ENCODE assay signal across 22 cellular contexts in genomic region chr1:161171696-161172095, GRCh38. TPM values are rescaled to one million over a fixed set of nuclear protein-coding genes. Genes with fewer than 3 reads are reported as not detected.
DNase-seq lines count a peak whose midpoint lies in the region; ATAC-seq, FAIRE-seq and TF ChIP-seq lines count a peak whose summit lies in the region.
"Had no signal": no experiment of that assay in that cellular context is flagged by ENCODE, and none has a peak within 500 bp of the region (broad histone marks: within the 10 kb centered on the region; RNA-seq: fewer than 3 reads in every experiment).

No MANE protein-coding gene starts in this region.

- TF ChIP-seq CTCF in HepG2 (CRISPR knock-in tag; IDR thresholded peaks at IDR 0.05) (no peak), right lobe of liver (IDR thresholded peaks at IDR 0.05) (no peak), gastrocnemius medialis (IDR thresholded peaks at IDR 0.05 in 4 of 5, conservative IDR thresholded peaks at IDR 0.05 in 1 of 5) (no peak)

- TF ChIP-seq EP300 in HepG2 (IDR thresholded peaks at IDR 0.05; ENCODE audit: low read depth in 2 of 2, low read length in 2 of 2) (no peak), HepG2 (CRISPR knock-in tag; IDR thresholded peaks at IDR 0.05; ENCODE audit: borderline replicate concordance) (no peak)

- H3K9ac ChIP-seq in HepG2 (ENCODE audit: insufficient read depth, low read depth, low read length): no peak overlapping the region

- H3K36me3 ChIP-seq in HepG2 (replicated peaks in 1 of 2; ENCODE audit: control insufficient read depth in 1 of 2, insufficient read depth in 2 of 2, low read length in 2 of 2) (peaks cover 11 to 43% of the 10 kb centered on the region in 2 experiments), right lobe of liver (peaks cover 0 to 40% (median 14%) of the 10 kb centered on the region in 4 donors), gastrocnemius medialis (peaks cover 5 to 67% of the 10 kb centered on the region in 2 donors)
- H3K36me3 ChIP-seq: uterus had no signal

- H4K20me1 ChIP-seq in HepG2 (ENCODE audit: insufficient read depth, low read length): no peaks in the 10 kb centered on the region

- no peak for TF ChIP-seq RAD21 in HepG2 (CRISPR knock-in tag; IDR thresholded peaks at IDR 0.05)

- TF ChIP-seq POLR2A in HepG2 (IDR thresholded peaks at IDR 0.05; ENCODE audit: insufficient read depth in 1 of 2, low read depth in 2 of 2, low read length in 2 of 2) (no peak), right lobe of liver (IDR thresholded peaks at IDR 0.05) (no peak), erythroblast (IDR thresholded peaks at IDR 0.05; ENCODE audit: low read length) (peak; percentile 6), gastrocnemius medialis (IDR thresholded peaks at IDR 0.05) (no peak)

- BruUV-seq in HepG2 (replicated peaks; lab: Mats Ljungman, UMichigan): no TSS peak

- H3K4me1 ChIP-seq in HepG2 (ENCODE audit: insufficient read depth, low read length) (peaks cover 21% of the 10 kb centered on the region), right lobe of liver (peaks cover 0 to 15% (median 7%) of the 10 kb centered on the region in 4 donors), gastrocnemius medialis (peaks cover 25 to 29% of the 10 kb centered on the region in 2 donors)

- CTCF ChIA-PET in HepG2 (lab: Yijun Ruan, JAX; ENCODE audit: low intra/inter-chr PET ratio, low total read pairs): no interaction called here

- in situ Hi-C loops in HepG2 (cut with HindIII; ENCODE audit: extremely low pct_ligation_motif_present, low pct_unique_long_range_greater_than_20kb): no loop called here
- in situ Hi-C loops in gastrocnemius medialis (cut with MboI; ENCODE audit: low sequenced_read_pairs in 4 of 4): loop anchor here in 1 of 4 donors (10.0 kb wide), 1 partner anchor 53 kb away; the partner anchor contains the start of genes APOA2 and TOMM40L

- no peak for FAIRE-seq in HepG2 (lab: Jason Lieb, UNC)
- FAIRE-seq: GM12891 had no signal

- H3K4me3 ChIP-seq in HepG2 (replicated peaks in 1 of 3; ENCODE audit: insufficient read depth in 1 of 3, low read depth in 2 of 3, low read length in 3 of 3) (no peak overlapping the region), right lobe of liver (no peak overlapping the region), gastrocnemius medialis (no peak overlapping the region)
- H3K4me3 ChIP-seq: Peyer's patch, uterus had no signal

- no peaks in the 10 kb centered on the region for H3K27me3 ChIP-seq in HepG2 (ENCODE audit: control insufficient read depth in 1 of 2, insufficient read depth in 2 of 2, low read length in 2 of 2)
- H3K27me3 ChIP-seq in right lobe of liver: no peaks in the 10 kb centered on the region
- no peaks in the 10 kb centered on the region for H3K27me3 ChIP-seq in gastrocnemius medialis
- H3K27me3 ChIP-seq: Peyer's patch, uterus had no signal

- no peak overlapping the region for H3K4me2 ChIP-seq in HepG2 (ENCODE audit: low read depth, low read length)

- peaks cover 7% of the 10 kb centered on the region for H3K79me2 ChIP-seq in HepG2 (ENCODE audit: insufficient read depth, low read length)

- intact Hi-C loops in HepG2 (cut with micrococcal nuclease; ENCODE audit: unreplicated experiment) (no loop called here), right lobe of liver (cut with DNase I) (no loop called here), gastrocnemius medialis (cut with DNase I; ENCODE audit: low total_unique reads) (no loop called here)

- no peak overlapping the region for H3K27ac ChIP-seq in HepG2 (ENCODE audit: extremely low read length, insufficient read depth, low read length)
- no peak overlapping the region for H3K27ac ChIP-seq in right lobe of liver
- peak overlapping the region in 3 of 4 donors; percentile 43 to 62 (median 57) for H3K27ac ChIP-seq in gastrocnemius medialis
- H3K27ac ChIP-seq: HL-60 had no signal

- H3K9me3 ChIP-seq in HepG2 (ENCODE audit: low read length) (no peaks in the 10 kb centered on the region), right lobe of liver (no peaks in the 10 kb centered on the region), gastrocnemius medialis (no peaks in the 10 kb centered on the region)
- H3K9me3 ChIP-seq: Peyer's patch, uterus had no signal

- DNase-seq in HepG2 (ENCODE audit: low spot score) (no peak), right lobe of liver (no peak), erythroblast (lab: John Stamatoyannopoulos, UW) (no peak), gastrocnemius medialis (no peak), NCI-H1930 (lab: John Stamatoyannopoulos, UW) (no peak)
- no peak for DNase-seq in activated CD8-positive, alpha-beta memory T cell treated with anti-CD3 and anti-CD28 coated beads, Interleukin-2, amount 50 U/mL, for 48 hours
- DNase-seq: activated CD8-positive, alpha-beta T cell treated with anti-CD3 and anti-CD28 coated beads, Interleukin-2, amount 10 ng/mL, durations not matched to agents 7 days and 5 days; activated naive CD4-positive, alpha-beta T cell treated with anti-CD3 and anti-CD28 coated beads, Interleukin-2, amount 10 ng/mL, durations not matched to agents 7 days and 5 days; activated T-cell treated with anti-CD3 and anti-CD28 coated beads, Interleukin-2, amount 50 U/mL, for 4 hours; C1 segment of cervical spinal cord; hypothalamus; NCI-H1048; NCI-H1694 treated with DMSO at 0.1 percent for 48 hours; NCI-H524 treated with DMSO at 0.1 percent for 48 hours; nephron progenitor cell; Peyer's patch; uterus had no signal

- ATAC-seq in HepG2 (no peak), right lobe of liver (no peak), gastrocnemius medialis (no peak), GM19035 (IDR thresholded peaks at IDR 0.05; ENCODE audit: unreplicated experiment) (no peak)
- ATAC-seq: activated CD8-positive, alpha-beta T cell treated with anti-CD3 and anti-CD28 coated beads, Interleukin-2, amount 10 ng/mL, durations not matched to agents 7 days and 5 days; activated T-cell treated with anti-CD3 and anti-CD28 coated beads, Interleukin-2, amount 50 U/mL, for 4 hours; sciatic nerve had no signal

- 96% methylated on average over 11 of the region's 12 CpGs for WGBS in HepG2 (ENCODE audit: low lambda C conversion rate)
- 76% methylated on average over 5 of the region's 12 CpGs for WGBS in right lobe of liver (ENCODE audit: insufficient coverage, low coverage, low lambda C conversion rate, missing lambda C conversion rate)

- POLR2A ChIA-PET in HepG2 (lab: Yijun Ruan, JAX): no interaction called here

- no peak overlapping the region for H2AFZ ChIP-seq in HepG2 (ENCODE audit: low read length)

RNA-seq across cellular contexts. Expression of gene PPOX, which starts 5.5 kb away (rescaled TPM):
- total RNA-seq in HepG2 (2016; rRNA removed; fragmentation: Illumina TruSeq; extraction: Trizol): 13.0 and 15.5 TPM in 2 replicates
- 3.1 and 3.7 TPM in 2 replicates for total RNA-seq in HepG2 (2016; cell fraction: cytosol; rRNA removed; fragmentation: Illumina TruSeq; extraction: Trizol; ENCODE audit: low read depth)
- total RNA-seq in HepG2 (2016; cell fraction: insoluble cytoplasmic fraction; rRNA removed; fragmentation: Illumina TruSeq; extraction: Trizol): 12.8 and 14.3 TPM in 2 replicates
- 3.1 and 5.2 TPM in 2 replicates for total RNA-seq in HepG2 (2016; cell fraction: membrane; rRNA removed; fragmentation: Illumina TruSeq; extraction: Trizol)
- total RNA-seq in HepG2 (2016; cell fraction: nucleus; rRNA removed; fragmentation: Illumina TruSeq; extraction: Trizol): 13.9 and 14.4 TPM in 2 replicates
- polyA plus RNA-seq in HepG2 (2011; rRNA removed): 25.2 and 27.7 TPM in 2 replicates
- 10.4 and 16.6 TPM in 2 replicates for polyA plus RNA-seq in HepG2 (2011; cell fraction: cytosol; rRNA removed)
- polyA plus RNA-seq in HepG2 (2011; cell fraction: nucleus; rRNA removed): 73.0 and 77.7 TPM in 2 replicates
- 11.1 and 11.9 TPM in 2 replicates for polyA plus RNA-seq in HepG2 (2012)
- polyA plus RNA-seq in HepG2 (2016; cell fraction: cytosol; fragmentation: Illumina TruSeq; extraction: Trizol; ENCODE audit: low read depth): 1.2 and 1.9 TPM in 2 replicates
- polyA plus RNA-seq in HepG2 (2016; cell fraction: insoluble cytoplasmic fraction; fragmentation: Illumina TruSeq; extraction: Trizol; ENCODE audit: low read depth): 7.2 and 7.7 TPM in 2 replicates
- polyA plus RNA-seq in HepG2 (2016; cell fraction: membrane; fragmentation: Illumina TruSeq; extraction: Trizol; ENCODE audit: low read depth): 1.7 and 4.1 TPM in 2 replicates
- polyA plus RNA-seq in HepG2 (2016; cell fraction: nucleus; fragmentation: Illumina TruSeq; extraction: Trizol; ENCODE audit: insufficient read depth, low read depth): 32.1 and 34.2 TPM in 2 replicates
- polyA minus RNA-seq in HepG2 (2011; rRNA and poly(A)+ RNA removed; ENCODE audit: low replicate concordance): 26.5 and 36.9 TPM in 2 replicates
- polyA minus RNA-seq in HepG2 (2011; cell fraction: cytosol; rRNA and poly(A)+ RNA removed): 4.8 and 8.6 TPM in 2 replicates
- 17.8 and 19.4 TPM in 2 replicates for polyA minus RNA-seq in HepG2 (2011; cell fraction: nucleus; rRNA and poly(A)+ RNA removed)
- total RNA-seq in right lobe of liver: 10 to 100 TPM in 1 of 6 experiments, 1 to 10 TPM in 5; 7.6 to 14.3 (median 9.5) TPM
- 10 to 100 TPM in 2 of 4 donors, 1 to 10 TPM in 2; 4.0 to 14.7 (median 7.3) TPM for total RNA-seq in gastrocnemius medialis

RNA-seq across cellular contexts. Expression of gene B4GALT3, which starts 5.6 kb away (rescaled TPM):
- total RNA-seq in HepG2 (2016; rRNA removed; fragmentation: Illumina TruSeq; extraction: Trizol) (26.7 and 35.6 TPM in 2 replicates), right lobe of liver (10 to 100 TPM; 10.9 to 21.1 (median 13.1) TPM), gastrocnemius medialis (10 to 100 TPM; 35.5 to 47.7 (median 43.7) TPM)
- total RNA-seq in HepG2 (2016; cell fraction: cytosol; rRNA removed; fragmentation: Illumina TruSeq; extraction: Trizol; ENCODE audit: low read depth): 39.7 and 51.0 TPM in 2 replicates
- total RNA-seq in HepG2 (2016; cell fraction: insoluble cytoplasmic fraction; rRNA removed; fragmentation: Illumina TruSeq; extraction: Trizol): 25.1 and 39.5 TPM in 2 replicates
- 75.0 and 83.4 TPM in 2 replicates for total RNA-seq in HepG2 (2016; cell fraction: membrane; rRNA removed; fragmentation: Illumina TruSeq; extraction: Trizol)
- 20.7 and 25.9 TPM in 2 replicates for total RNA-seq in HepG2 (2016; cell fraction: nucleus; rRNA removed; fragmentation: Illumina TruSeq; extraction: Trizol)
- polyA plus RNA-seq in HepG2 (2011; rRNA removed): 40.4 and 45.0 TPM in 2 replicates
- polyA plus RNA-seq in HepG2 (2011; cell fraction: cytosol; rRNA removed): 39.3 and 49.3 TPM in 2 replicates
- 59.7 and 62.7 TPM in 2 replicates for polyA plus RNA-seq in HepG2 (2011; cell fraction: nucleus; rRNA removed)
- polyA plus RNA-seq in HepG2 (2012): 32.3 and 39.7 TPM in 2 replicates
- 63.3 and 71.3 TPM in 2 replicates for polyA plus RNA-seq in HepG2 (2016; cell fraction: cytosol; fragmentation: Illumina TruSeq; extraction: Trizol; ENCODE audit: low read depth)
- polyA plus RNA-seq in HepG2 (2016; cell fraction: insoluble cytoplasmic fraction; fragmentation: Illumina TruSeq; extraction: Trizol; ENCODE audit: low read depth): 30.8 and 33.0 TPM in 2 replicates
- 80.0 and 82.5 TPM in 2 replicates for polyA plus RNA-seq in HepG2 (2016; cell fraction: membrane; fragmentation: Illumina TruSeq; extraction: Trizol; ENCODE audit: low read depth)
- polyA plus RNA-seq in HepG2 (2016; cell fraction: nucleus; fragmentation: Illumina TruSeq; extraction: Trizol; ENCODE audit: insufficient read depth, low read depth): 46.9 and 48.9 TPM in 2 replicates
- polyA minus RNA-seq in HepG2 (2011; rRNA and poly(A)+ RNA removed; ENCODE audit: low replicate concordance): 34.0 and 38.8 TPM in 2 replicates
- polyA minus RNA-seq in HepG2 (2011; cell fraction: cytosol; rRNA and poly(A)+ RNA removed): 15.9 and 20.7 TPM in 2 replicates
- polyA minus RNA-seq in HepG2 (2011; cell fraction: nucleus; rRNA and poly(A)+ RNA removed): 11.6 and 17.4 TPM in 2 replicates

RNA-seq across cellular contexts. Expression of gene USP21, which starts 12.4 kb away (rescaled TPM):
- total RNA-seq in HepG2 (2016; rRNA removed; fragmentation: Illumina TruSeq; extraction: Trizol) (7.4 and 10.1 TPM in 2 replicates), right lobe of liver (10 to 100 TPM in 1 of 6 experiments, 1 to 10 TPM in 5; 6.9 to 11.1 (median 8.8) TPM), gastrocnemius medialis (10 to 100 TPM; 16.5 to 20.8 (median 18.0) TPM)
- 8.6 and 9.8 TPM in 2 replicates for total RNA-seq in HepG2 (2016; cell fraction: cytosol; rRNA removed; fragmentation: Illumina TruSeq; extraction: Trizol; ENCODE audit: low read depth)
- 6.5 and 10.5 TPM in 2 replicates for total RNA-seq in HepG2 (2016; cell fraction: insoluble cytoplasmic fraction; rRNA removed; fragmentation: Illumina TruSeq; extraction: Trizol)
- 17.0 and 23.7 TPM in 2 replicates for total RNA-seq in HepG2 (2016; cell fraction: membrane; rRNA removed; fragmentation: Illumina TruSeq; extraction: Trizol)
- total RNA-seq in HepG2 (2016; cell fraction: nucleus; rRNA removed; fragmentation: Illumina TruSeq; extraction: Trizol): 17.3 and 17.6 TPM in 2 replicates
- 31.0 and 33.1 TPM in 2 replicates for polyA plus RNA-seq in HepG2 (2011; rRNA removed)
- polyA plus RNA-seq in HepG2 (2011; cell fraction: cytosol; rRNA removed): 14.0 and 19.2 TPM in 2 replicates
- 157 and 234 TPM in 2 replicates for polyA plus RNA-seq in HepG2 (2011; cell fraction: nucleus; rRNA removed)
- polyA plus RNA-seq in HepG2 (2012): 14.8 and 16.5 TPM in 2 replicates
- 25.1 and 35.9 TPM in 2 replicates for polyA plus RNA-seq in HepG2 (2016; cell fraction: cytosol; fragmentation: Illumina TruSeq; extraction: Trizol; ENCODE audit: low read depth)
- 15.8 and 21.8 TPM in 2 replicates for polyA plus RNA-seq in HepG2 (2016; cell fraction: insoluble cytoplasmic fraction; fragmentation: Illumina TruSeq; extraction: Trizol; ENCODE audit: low read depth)
- polyA plus RNA-seq in HepG2 (2016; cell fraction: membrane; fragmentation: Illumina TruSeq; extraction: Trizol; ENCODE audit: low read depth): 48.3 and 50.3 TPM in 2 replicates
- polyA plus RNA-seq in HepG2 (2016; cell fraction: nucleus; fragmentation: Illumina TruSeq; extraction: Trizol; ENCODE audit: insufficient read depth, low read depth): 65.1 and 67.0 TPM in 2 replicates
- 21.0 and 31.8 TPM in 2 replicates for polyA minus RNA-seq in HepG2 (2011; rRNA and poly(A)+ RNA removed; ENCODE audit: low replicate concordance)
- polyA minus RNA-seq in HepG2 (2011; cell fraction: cytosol; rRNA and poly(A)+ RNA removed): 8.2 and 8.9 TPM in 2 replicates
- 30.3 and 31.9 TPM in 2 replicates for polyA minus RNA-seq in HepG2 (2011; cell fraction: nucleus; rRNA and poly(A)+ RNA removed)

RNA-seq across cellular contexts. Expression of gene UFC1, which starts 17.9 kb away (rescaled TPM):
- total RNA-seq in HepG2 (2016; rRNA removed; fragmentation: Illumina TruSeq; extraction: Trizol) (72.8 and 96.5 TPM in 2 replicates), right lobe of liver (10 to 100 TPM; 24.6 to 37.7 (median 35.3) TPM), gastrocnemius medialis (10 to 100 TPM; 57.9 to 66.7 (median 63.5) TPM)
- total RNA-seq in HepG2 (2016; cell fraction: cytosol; rRNA removed; fragmentation: Illumina TruSeq; extraction: Trizol; ENCODE audit: low read depth): 44.5 and 47.4 TPM in 2 replicates
- 74.8 and 106 TPM in 2 replicates for total RNA-seq in HepG2 (2016; cell fraction: insoluble cytoplasmic fraction; rRNA removed; fragmentation: Illumina TruSeq; extraction: Trizol)
- total RNA-seq in HepG2 (2016; cell fraction: membrane; rRNA removed; fragmentation: Illumina TruSeq; extraction: Trizol): 66.5 and 67.4 TPM in 2 replicates
- 29.7 and 32.7 TPM in 2 replicates for total RNA-seq in HepG2 (2016; cell fraction: nucleus; rRNA removed; fragmentation: Illumina TruSeq; extraction: Trizol)
- 70.1 and 85.2 TPM in 2 replicates for polyA plus RNA-seq in HepG2 (2011; rRNA removed)
- polyA plus RNA-seq in HepG2 (2011; cell fraction: cytosol; rRNA removed): 87.7 and 127 TPM in 2 replicates
- polyA plus RNA-seq in HepG2 (2011; cell fraction: nucleus; rRNA removed): 26.3 and 26.8 TPM in 2 replicates
- polyA plus RNA-seq in HepG2 (2012): 77.3 and 83.1 TPM in 2 replicates
- 66.3 and 72.4 TPM in 2 replicates for polyA plus RNA-seq in HepG2 (2016; cell fraction: cytosol; fragmentation: Illumina TruSeq; extraction: Trizol; ENCODE audit: low read depth)
- polyA plus RNA-seq in HepG2 (2016; cell fraction: insoluble cytoplasmic fraction; fragmentation: Illumina TruSeq; extraction: Trizol; ENCODE audit: low read depth): 153 and 176 TPM in 2 replicates
- 96.8 and 104 TPM in 2 replicates for polyA plus RNA-seq in HepG2 (2016; cell fraction: membrane; fragmentation: Illumina TruSeq; extraction: Trizol; ENCODE audit: low read depth)
- 70.4 and 72.5 TPM in 2 replicates for polyA plus RNA-seq in HepG2 (2016; cell fraction: nucleus; fragmentation: Illumina TruSeq; extraction: Trizol; ENCODE audit: insufficient read depth, low read depth)
- polyA minus RNA-seq in HepG2 (2011; rRNA and poly(A)+ RNA removed; ENCODE audit: low replicate concordance): 19.4 and 58.8 TPM in 2 replicates
- polyA minus RNA-seq in HepG2 (2011; cell fraction: cytosol; rRNA and poly(A)+ RNA removed): 24.2 and 29.9 TPM in 2 replicates
- polyA minus RNA-seq in HepG2 (2011; cell fraction: nucleus; rRNA and poly(A)+ RNA removed): 22.3 and 28.7 TPM in 2 replicates

RNA-seq across cellular contexts. Expression of gene ADAMTS4, which starts 27.2 kb away (rescaled TPM):
- total RNA-seq in HepG2 (2016; rRNA removed; fragmentation: Illumina TruSeq; extraction: Trizol) (0.73 and 1.7 TPM in 2 replicates), right lobe of liver (10 to 100 TPM in 1 of 6 experiments, 1 to 10 TPM in 3, under 1 TPM in 2; 0.29 to 11.0 (median 2.1) TPM), gastrocnemius medialis (10 to 100 TPM in 1 of 4 donors, 1 to 10 TPM in 3; 1.2 to 12.4 (median 5.2) TPM)
- total RNA-seq in HepG2 (2016; cell fraction: cytosol; rRNA removed; fragmentation: Illumina TruSeq; extraction: Trizol; ENCODE audit: low read depth): 0.10 and 0.18 TPM in 2 replicates
- 0.56 and 0.93 TPM in 2 replicates for total RNA-seq in HepG2 (2016; cell fraction: insoluble cytoplasmic fraction; rRNA removed; fragmentation: Illumina TruSeq; extraction: Trizol)
- 0.14 and 0.62 TPM in 2 replicates for total RNA-seq in HepG2 (2016; cell fraction: membrane; rRNA removed; fragmentation: Illumina TruSeq; extraction: Trizol)
- total RNA-seq in HepG2 (2016; cell fraction: nucleus; rRNA removed; fragmentation: Illumina TruSeq; extraction: Trizol): 1.6 and 2.4 TPM in 2 replicates
- polyA plus RNA-seq in HepG2 (2011; rRNA removed): 0.51 and 0.56 TPM in 2 replicates
- 0.26 and 0.35 TPM in 2 replicates for polyA plus RNA-seq in HepG2 (2011; cell fraction: cytosol; rRNA removed)
- polyA plus RNA-seq in HepG2 (2011; cell fraction: nucleus; rRNA removed): 1.1 and 1.3 TPM in 2 replicates
- 0.31 and 0.45 TPM in 2 replicates for polyA plus RNA-seq in HepG2 (2012)
- 0.01 TPM in 1 of 2 replicates, not detected in the other for polyA plus RNA-seq in HepG2 (2016; cell fraction: cytosol; fragmentation: Illumina TruSeq; extraction: Trizol; ENCODE audit: low read depth)
- 0.37 and 0.45 TPM in 2 replicates for polyA plus RNA-seq in HepG2 (2016; cell fraction: insoluble cytoplasmic fraction; fragmentation: Illumina TruSeq; extraction: Trizol; ENCODE audit: low read depth)
- 0.03 and 0.30 TPM in 2 replicates for polyA plus RNA-seq in HepG2 (2016; cell fraction: membrane; fragmentation: Illumina TruSeq; extraction: Trizol; ENCODE audit: low read depth)
- 1.0 and 2.5 TPM in 2 replicates for polyA plus RNA-seq in HepG2 (2016; cell fraction: nucleus; fragmentation: Illumina TruSeq; extraction: Trizol; ENCODE audit: insufficient read depth, low read depth)
- 0.87 and 3.5 TPM in 2 replicates for polyA minus RNA-seq in HepG2 (2011; rRNA and poly(A)+ RNA removed; ENCODE audit: low replicate concordance)
- 0.69 and 0.97 TPM in 2 replicates for polyA minus RNA-seq in HepG2 (2011; cell fraction: cytosol; rRNA and poly(A)+ RNA removed)
- polyA minus RNA-seq in HepG2 (2011; cell fraction: nucleus; rRNA and poly(A)+ RNA removed): 1.8 and 2.2 TPM in 2 replicates
- total RNA-seq: H4 had no signal

Comparison
In these comparisons a context has a peak if more than half of its experiments do, and no peak if none do; other contexts are left out.
1. H3K27ac ChIP-seq: peak in gastrocnemius medialis (3 of 4); none in HepG2 (single experiment) and right lobe of liver (0 of 3).